1 cellular context compared by ENCODE assay signal in the genomic region with DNA sequence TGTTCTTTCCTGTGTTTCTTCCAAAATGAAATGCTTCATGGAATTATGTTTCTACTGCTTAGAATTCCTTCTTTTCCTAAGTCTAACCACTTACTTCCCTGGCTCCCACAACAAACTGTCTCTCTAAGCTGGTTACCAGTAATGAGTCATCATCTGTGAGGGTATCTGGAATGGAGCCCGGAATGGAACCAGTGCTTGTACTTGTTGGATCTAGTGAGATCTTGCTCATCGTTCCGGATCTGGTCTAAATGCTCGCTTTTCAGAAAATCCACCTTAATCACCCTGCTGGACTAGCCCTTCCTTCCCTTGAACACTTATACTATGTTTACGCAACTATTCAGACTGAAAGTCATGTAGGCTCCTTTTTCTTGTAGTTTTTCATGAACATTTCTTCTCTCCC.
TF ChIP-seq lines count a peak whose summit lies in the region.

No MANE protein-coding gene starts in this region.

TF ChIP-seq in SK-N-SH, 30 proteins besides CTCF, POLR2A, EP300 and RAD21 (continued from another document):
- TF ChIP-seq, protein P1, sequence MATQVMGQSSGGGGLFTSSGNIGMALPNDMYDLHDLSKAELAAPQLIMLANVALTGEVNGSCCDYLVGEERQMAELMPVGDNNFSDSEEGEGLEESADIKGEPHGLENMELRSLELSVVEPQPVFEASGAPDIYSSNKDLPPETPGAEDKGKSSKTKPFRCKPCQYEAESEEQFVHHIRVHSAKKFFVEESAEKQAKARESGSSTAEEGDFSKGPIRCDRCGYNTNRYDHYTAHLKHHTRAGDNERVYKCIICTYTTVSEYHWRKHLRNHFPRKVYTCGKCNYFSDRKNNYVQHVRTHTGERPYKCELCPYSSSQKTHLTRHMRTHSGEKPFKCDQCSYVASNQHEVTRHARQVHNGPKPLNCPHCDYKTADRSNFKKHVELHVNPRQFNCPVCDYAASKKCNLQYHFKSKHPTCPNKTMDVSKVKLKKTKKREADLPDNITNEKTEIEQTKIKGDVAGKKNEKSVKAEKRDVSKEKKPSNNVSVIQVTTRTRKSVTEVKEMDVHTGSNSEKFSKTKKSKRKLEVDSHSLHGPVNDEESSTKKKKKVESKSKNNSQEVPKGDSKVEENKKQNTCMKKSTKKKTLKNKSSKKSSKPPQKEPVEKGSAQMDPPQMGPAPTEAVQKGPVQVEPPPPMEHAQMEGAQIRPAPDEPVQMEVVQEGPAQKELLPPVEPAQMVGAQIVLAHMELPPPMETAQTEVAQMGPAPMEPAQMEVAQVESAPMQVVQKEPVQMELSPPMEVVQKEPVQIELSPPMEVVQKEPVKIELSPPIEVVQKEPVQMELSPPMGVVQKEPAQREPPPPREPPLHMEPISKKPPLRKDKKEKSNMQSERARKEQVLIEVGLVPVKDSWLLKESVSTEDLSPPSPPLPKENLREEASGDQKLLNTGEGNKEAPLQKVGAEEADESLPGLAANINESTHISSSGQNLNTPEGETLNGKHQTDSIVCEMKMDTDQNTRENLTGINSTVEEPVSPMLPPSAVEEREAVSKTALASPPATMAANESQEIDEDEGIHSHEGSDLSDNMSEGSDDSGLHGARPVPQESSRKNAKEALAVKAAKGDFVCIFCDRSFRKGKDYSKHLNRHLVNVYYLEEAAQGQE (IDR thresholded peaks at IDR 0.05; ENCODE audit: low read depth, low read length), result peak; percentile 61; the same call in 1 of the 2 replicates
- TF ChIP-seq, protein P2, sequence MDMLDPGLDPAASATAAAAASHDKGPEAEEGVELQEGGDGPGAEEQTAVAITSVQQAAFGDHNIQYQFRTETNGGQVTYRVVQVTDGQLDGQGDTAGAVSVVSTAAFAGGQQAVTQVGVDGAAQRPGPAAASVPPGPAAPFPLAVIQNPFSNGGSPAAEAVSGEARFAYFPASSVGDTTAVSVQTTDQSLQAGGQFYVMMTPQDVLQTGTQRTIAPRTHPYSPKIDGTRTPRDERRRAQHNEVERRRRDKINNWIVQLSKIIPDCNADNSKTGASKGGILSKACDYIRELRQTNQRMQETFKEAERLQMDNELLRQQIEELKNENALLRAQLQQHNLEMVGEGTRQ (IDR thresholded peaks at IDR 0.05; ENCODE audit: borderline replicate concordance, low read depth, low read length), result no peak
- TF ChIP-seq GABPA (IDR thresholded peaks at IDR 0.05; ENCODE audit: low read depth), result no peak
- TF ChIP-seq, protein P3, sequence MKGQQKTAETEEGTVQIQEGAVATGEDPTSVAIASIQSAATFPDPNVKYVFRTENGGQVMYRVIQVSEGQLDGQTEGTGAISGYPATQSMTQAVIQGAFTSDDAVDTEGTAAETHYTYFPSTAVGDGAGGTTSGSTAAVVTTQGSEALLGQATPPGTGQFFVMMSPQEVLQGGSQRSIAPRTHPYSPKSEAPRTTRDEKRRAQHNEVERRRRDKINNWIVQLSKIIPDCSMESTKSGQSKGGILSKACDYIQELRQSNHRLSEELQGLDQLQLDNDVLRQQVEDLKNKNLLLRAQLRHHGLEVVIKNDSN (IDR thresholded peaks at IDR 0.05; ENCODE audit: borderline replicate concordance, low read depth), result no peak
- TF ChIP-seq GATA2 (CRISPR knock-in tag; IDR thresholded peaks at IDR 0.05), result no peak
- TF ChIP-seq FOXJ3 (CRISPR knock-in tag; IDR thresholded peaks at IDR 0.05), result no peak
- TF ChIP-seq TAF1 (IDR thresholded peaks at IDR 0.05; ENCODE audit: borderline replicate concordance, low read depth, low read length), result peak; percentile 50; the same call in 1 of the 2 replicates
- TF ChIP-seq, protein P4, sequence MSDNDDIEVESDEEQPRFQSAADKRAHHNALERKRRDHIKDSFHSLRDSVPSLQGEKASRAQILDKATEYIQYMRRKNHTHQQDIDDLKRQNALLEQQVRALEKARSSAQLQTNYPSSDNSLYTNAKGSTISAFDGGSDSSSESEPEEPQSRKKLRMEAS (IDR thresholded peaks at IDR 0.05; ENCODE audit: low read depth), result 0 out of 2 replicates have a peak, but pooled peaks have one; percentile 33
- TF ChIP-seq YY1 (IDR thresholded peaks at IDR 0.05; ENCODE audit: low read depth), result peak; percentile 38; the same call in 1 of the 2 replicates
- no peak for TF ChIP-seq CHD2 (IDR thresholded peaks at IDR 0.05; ENCODE audit: low read length, partially characterized antibody)
- no peak for TF ChIP-seq NRF1 (IDR thresholded peaks at IDR 0.05; ENCODE audit: low read depth, low read length)
- no peak for TF ChIP-seq RCOR1 (IDR thresholded peaks at IDR 0.05; ENCODE audit: low read length)
- TF ChIP-seq TCF12 (IDR thresholded peaks at IDR 0.05), result peak; percentile 81
- TF ChIP-seq, protein P5, sequence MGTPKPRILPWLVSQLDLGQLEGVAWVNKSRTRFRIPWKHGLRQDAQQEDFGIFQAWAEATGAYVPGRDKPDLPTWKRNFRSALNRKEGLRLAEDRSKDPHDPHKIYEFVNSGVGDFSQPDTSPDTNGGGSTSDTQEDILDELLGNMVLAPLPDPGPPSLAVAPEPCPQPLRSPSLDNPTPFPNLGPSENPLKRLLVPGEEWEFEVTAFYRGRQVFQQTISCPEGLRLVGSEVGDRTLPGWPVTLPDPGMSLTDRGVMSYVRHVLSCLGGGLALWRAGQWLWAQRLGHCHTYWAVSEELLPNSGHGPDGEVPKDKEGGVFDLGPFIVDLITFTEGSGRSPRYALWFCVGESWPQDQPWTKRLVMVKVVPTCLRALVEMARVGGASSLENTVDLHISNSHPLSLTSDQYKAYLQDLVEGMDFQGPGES (IDR thresholded peaks at IDR 0.05; ENCODE audit: low read depth, low read length), result no peak
- no peak for TF ChIP-seq ELF1 (IDR thresholded peaks at IDR 0.05)
